In genomic region chr4:158176108-158176507, GRCh38 we compare ENCODE assay signal across 15 cellular contexts. TPM values are rescaled to one million over a fixed set of nuclear protein-coding genes. Genes with fewer than 3 reads are reported as not detected.
DNase-seq lines count a peak whose midpoint lies in the region; ATAC-seq, FAIRE-seq and TF ChIP-seq lines count a peak whose summit lies in the region.
"Had no signal": no experiment of that assay in that cellular context is flagged by ENCODE, and none has a peak within 500 bp of the region (broad histone marks: within the 10 kb centered on the region; RNA-seq: fewer than 3 reads in every experiment).

No MANE protein-coding gene starts in this region.

- intact Hi-C loops in HepG2 (cut with micrococcal nuclease; ENCODE audit: unreplicated experiment): loop anchor here (10.0 kb wide), 2 partner anchors 361 to 661 kb away; no protein-coding TSS in a partner anchor
- intact Hi-C loops in right lobe of liver (cut with DNase I): no loop called here
- intact Hi-C loops in body of pancreas (cut with DNase I): no loop called here
- intact Hi-C loops in aorta (cut with DNase I): loop anchor here in 1 of 2 donors (10.0 kb wide), 2 partner anchors 449 to 951 kb away; partner anchors contain the start of gene GRIA2

- H3K79me2 ChIP-seq in HepG2 (ENCODE audit: insufficient read depth, low read length): peaks cover 20% of the 10 kb centered on the region

- H2AFZ ChIP-seq in HepG2 (ENCODE audit: low read length): no peak overlapping the region

- 91% methylated on average over 2 of the region's 2 CpGs for WGBS in HepG2 (ENCODE audit: low lambda C conversion rate)
- WGBS in right lobe of liver (ENCODE audit: insufficient coverage, low coverage, low lambda C conversion rate, missing lambda C conversion rate): 57% methylated on average over 2 of the region's 2 CpGs
- WGBS in body of pancreas, 2 donors: 13 to 32% methylated on average over 2 of the region's 2 CpGs
- WGBS in lung, 2 donors: 64 to 71% methylated on average over 2 of the region's 2 CpGs
- WGBS in aorta, 2 donors: 19 to 26% methylated on average over 2 of the region's 2 CpGs

- POLR2A ChIA-PET in HepG2 (lab: Yijun Ruan, JAX): no interaction called here

- H3K36me3 ChIP-seq in HepG2 (replicated peaks in 1 of 2; ENCODE audit: control insufficient read depth in 1 of 2, insufficient read depth in 2 of 2, low read length in 2 of 2) (0 out of 5 replicates have a peak, but pooled peaks cover 0 to 5% of the 10 kb centered on the region in 2 experiments), right lobe of liver (no peaks in the 10 kb centered on the region), body of pancreas (replicated peaks in 1 of 2; ENCODE audit: insufficient read depth in 1 of 2, low read depth in 2 of 2) (no peaks in the 10 kb centered on the region), lung (ENCODE audit: control insufficient read depth in 2 of 2, insufficient read depth in 2 of 2, low read length in 2 of 2) (peaks cover 0 to 4% of the 10 kb centered on the region in 2 donors), aorta (ENCODE audit: control insufficient read depth in 1 of 2, insufficient read depth in 2 of 2, low read length in 1 of 2) (no peaks in the 10 kb centered on the region)
- H3K36me3 ChIP-seq: neutrophil had no signal

- H3K4me2 ChIP-seq in HepG2 (ENCODE audit: low read depth, low read length): peak overlapping the region; percentile 18; the same call in 1 of the 2 replicates

- in situ Hi-C loops in HepG2 (cut with HindIII; ENCODE audit: extremely low pct_ligation_motif_present, low pct_unique_long_range_greater_than_20kb): no loop called here

- no peak for FAIRE-seq in HepG2 (lab: Jason Lieb, UNC)

- H3K27ac ChIP-seq in HepG2 (ENCODE audit: extremely low read length, insufficient read depth, low read length) (no peak overlapping the region), right lobe of liver (no peak overlapping the region), body of pancreas (peak overlapping the region in 2 of 4 donors; percentile 7 to 13), lung (ENCODE audit: low read depth in 1 of 2, low read length in 1 of 2) (peak overlapping the region; percentile 60 to 68), aorta (ENCODE audit: low read depth in 1 of 2, low read length in 2 of 2) (peak overlapping the region; percentile 84 to 97)
- H3K27ac ChIP-seq: HL-60, neutrophil had no signal

- no peak for TF ChIP-seq RAD21 in HepG2 (CRISPR knock-in tag; IDR thresholded peaks at IDR 0.05)

- BruUV-seq in HepG2 (replicated peaks; lab: Mats Ljungman, UMichigan): no TSS peak

- TF ChIP-seq CTCF in HepG2 (CRISPR knock-in tag; IDR thresholded peaks at IDR 0.05): no peak
- no peak for TF ChIP-seq CTCF in right lobe of liver (IDR thresholded peaks at IDR 0.05)
- TF ChIP-seq CTCF in body of pancreas (IDR thresholded peaks at IDR 0.05): no peak
- no peak for TF ChIP-seq CTCF in lung (IDR thresholded peaks at IDR 0.05; ENCODE audit: control extremely low read depth, extremely low read depth)
- no peak for TF ChIP-seq CTCF in omental fat pad (IDR thresholded peaks at IDR 0.05)

- H3K4me3 ChIP-seq in HepG2 (replicated peaks in 1 of 3; ENCODE audit: insufficient read depth in 1 of 3, low read depth in 2 of 3, low read length in 3 of 3): no peak overlapping the region
- H3K4me3 ChIP-seq in right lobe of liver: no peak overlapping the region
- no peak overlapping the region for H3K4me3 ChIP-seq in body of pancreas
- no peak overlapping the region for H3K4me3 ChIP-seq in lung
- H3K4me3 ChIP-seq in aorta (ENCODE audit: low read length in 2 of 2): peak overlapping the region in 1 of 2 donors; percentile 48

- DNase-seq in HepG2 (ENCODE audit: low spot score) (no peak), right lobe of liver (no peak), body of pancreas (peak; percentile 45 to 68 (median 59)), lung (ENCODE audit: low spot score) (peak; percentile 88), aorta (peak in 1 of 2 donors; percentile 64), omental fat pad (ENCODE audit: low spot score) (no peak)
- no peak for DNase-seq in stimulated activated CD4-positive, alpha-beta T cell treated with anti-CD3 and anti-CD28 coated beads, Interleukin-2, amount 100 ng/mL, for 24 hours
- DNase-seq: activated CD4-positive, alpha-beta T cell treated with anti-CD3 and anti-CD28 coated beads for 36 hours; amniotic stem cell; effector CD8-positive, alpha-beta T cell; MM.1S; T-helper 1 cell had no signal

- H3K27me3 ChIP-seq in HepG2 (ENCODE audit: control insufficient read depth in 1 of 2, insufficient read depth in 2 of 2, low read length in 2 of 2) (no peaks in the 10 kb centered on the region), right lobe of liver (no peaks in the 10 kb centered on the region), body of pancreas (no peaks in the 10 kb centered on the region), lung (ENCODE audit: control insufficient read depth, insufficient read depth) (no peaks in the 10 kb centered on the region), aorta (ENCODE audit: control insufficient read depth in 1 of 2, insufficient read depth in 2 of 2, low read length in 1 of 2) (no peaks in the 10 kb centered on the region)

- no peaks in the 10 kb centered on the region for H4K20me1 ChIP-seq in HepG2 (ENCODE audit: insufficient read depth, low read length)

- no peak for ATAC-seq in HepG2
- ATAC-seq in right lobe of liver: no peak
- ATAC-seq in body of pancreas: no peak
- peak; percentile 67 for ATAC-seq in lung (ENCODE audit: insufficient read depth, low FRiP score)
- ATAC-seq in aorta (ENCODE audit: low FRiP score): no peak
- no peak for ATAC-seq in HG03045 (IDR thresholded peaks at IDR 0.05; ENCODE audit: unreplicated experiment)
- ATAC-seq in omental fat pad (ENCODE audit: low FRiP score): no peak
- ATAC-seq: activated CD4-positive, alpha-beta T cell treated with anti-CD3 and anti-CD28 coated beads for 36 hours had no signal

- TF ChIP-seq EP300 in HepG2 (IDR thresholded peaks at IDR 0.05; ENCODE audit: low read depth in 2 of 2, low read length in 2 of 2) (no peak), HepG2 (CRISPR knock-in tag; IDR thresholded peaks at IDR 0.05; ENCODE audit: borderline replicate concordance) (no peak)

- CTCF ChIA-PET in HepG2 (lab: Yijun Ruan, JAX; ENCODE audit: low intra/inter-chr PET ratio, low total read pairs): no interaction called here

- H3K9ac ChIP-seq in HepG2 (ENCODE audit: insufficient read depth, low read depth, low read length): no peak overlapping the region

- no peak for TF ChIP-seq POLR2A in HepG2 (IDR thresholded peaks at IDR 0.05; ENCODE audit: insufficient read depth in 1 of 2, low read depth in 2 of 2, low read length in 2 of 2)
- TF ChIP-seq POLR2A in right lobe of liver (IDR thresholded peaks at IDR 0.05): no peak
- TF ChIP-seq POLR2A in body of pancreas (IDR thresholded peaks at IDR 0.05): no peak

- H3K4me1 ChIP-seq in HepG2 (ENCODE audit: insufficient read depth, low read length) (peaks cover 40% of the 10 kb centered on the region), right lobe of liver (no peaks in the 10 kb centered on the region), body of pancreas (peaks cover 38% of the 10 kb centered on the region), lung (ENCODE audit: control insufficient read depth in 2 of 2, insufficient read depth in 2 of 2, low read length in 2 of 2) (peaks cover under 1 to 18% of the 10 kb centered on the region in 2 donors), aorta (ENCODE audit: control insufficient read depth in 1 of 2, insufficient read depth in 2 of 2, low read length in 2 of 2) (peaks cover 7 to 17% of the 10 kb centered on the region in 2 donors)

- H3K9me3 ChIP-seq in HepG2 (ENCODE audit: low read length) (no peaks in the 10 kb centered on the region), right lobe of liver (no peaks in the 10 kb centered on the region), body of pancreas (no peaks in the 10 kb centered on the region), lung (ENCODE audit: control insufficient read depth in 2 of 2, insufficient read depth in 1 of 2, low read length in 1 of 2) (no peaks in the 10 kb centered on the region), aorta (ENCODE audit: control insufficient read depth, low read length) (no peaks in the 10 kb centered on the region)
- H3K9me3 ChIP-seq: neutrophil had no signal

RNA-seq across cellular contexts. Expression of gene GASK1B, which starts 3.3 kb away (rescaled TPM):
- total RNA-seq in HepG2 (2016; rRNA removed; fragmentation: Illumina TruSeq; extraction: Trizol) (40.4 and 50.0 TPM in 2 replicates), right lobe of liver (1 to 10 TPM; 2.7 to 7.0 (median 4.1) TPM), body of pancreas (10 to 100 TPM; 15.5 to 22.3 TPM), lung (10 to 100 TPM; 33.0 to 36.6 TPM), aorta (100 to 1,000 TPM; 116 to 173 TPM), omental fat pad (10 to 100 TPM; 50.2 to 94.2 (median 64.8) TPM)
- total RNA-seq in HepG2 (2016; cell fraction: cytosol; rRNA removed; fragmentation: Illumina TruSeq; extraction: Trizol; ENCODE audit: low read depth): 2.5 and 3.1 TPM in 2 replicates
- total RNA-seq in HepG2 (2016; cell fraction: insoluble cytoplasmic fraction; rRNA removed; fragmentation: Illumina TruSeq; extraction: Trizol): 35.3 and 52.8 TPM in 2 replicates
- 13.1 and 13.2 TPM in 2 replicates for total RNA-seq in HepG2 (2016; cell fraction: membrane; rRNA removed; fragmentation: Illumina TruSeq; extraction: Trizol)
- total RNA-seq in HepG2 (2016; cell fraction: nucleus; rRNA removed; fragmentation: Illumina TruSeq; extraction: Trizol): 56.3 and 57.2 TPM in 2 replicates
- polyA plus RNA-seq in HepG2 (2011; rRNA removed) (23.0 and 29.1 TPM in 2 replicates), lung (10 to 100 TPM in 1 of 2 donors, 1 to 10 TPM in 1; 3.2 to 27.4 TPM), aorta (10 to 100 TPM; 28.5 to 62.5 TPM)
- polyA plus RNA-seq in HepG2 (2011; cell fraction: cytosol; rRNA removed): 16.9 and 19.4 TPM in 2 replicates
- polyA plus RNA-seq in HepG2 (2011; cell fraction: nucleus; rRNA removed): 20.4 and 23.5 TPM in 2 replicates
- polyA plus RNA-seq in HepG2 (2012): 24.3 and 25.1 TPM in 2 replicates
- polyA plus RNA-seq in HepG2 (2016; cell fraction: cytosol; fragmentation: Illumina TruSeq; extraction: Trizol; ENCODE audit: low read depth): 1.6 and 1.7 TPM in 2 replicates
- 38.9 and 44.5 TPM in 2 replicates for polyA plus RNA-seq in HepG2 (2016; cell fraction: insoluble cytoplasmic fraction; fragmentation: Illumina TruSeq; extraction: Trizol; ENCODE audit: low read depth)
- 5.1 and 6.2 TPM in 2 replicates for polyA plus RNA-seq in HepG2 (2016; cell fraction: membrane; fragmentation: Illumina TruSeq; extraction: Trizol; ENCODE audit: low read depth)
- 47.6 and 48.5 TPM in 2 replicates for polyA plus RNA-seq in HepG2 (2016; cell fraction: nucleus; fragmentation: Illumina TruSeq; extraction: Trizol; ENCODE audit: insufficient read depth, low read depth)
- polyA minus RNA-seq in HepG2 (2011; rRNA and poly(A)+ RNA removed; ENCODE audit: low replicate concordance): 0.05 and 56.5 TPM in 2 replicates
- 51.6 and 55.0 TPM in 2 replicates for polyA minus RNA-seq in HepG2 (2011; cell fraction: cytosol; rRNA and poly(A)+ RNA removed)
- 104 and 111 TPM in 2 replicates for polyA minus RNA-seq in HepG2 (2011; cell fraction: nucleus; rRNA and poly(A)+ RNA removed)
- total RNA-seq: activated CD4-positive, alpha-beta T cell treated with anti-CD3 and anti-CD28 coated beads for 36 hours had no signal

RNA-seq across cellular contexts. Expression of gene TMEM144, which starts 34.2 kb away (rescaled TPM):
- total RNA-seq in HepG2 (2016; rRNA removed; fragmentation: Illumina TruSeq; extraction: Trizol) (10.5 and 12.3 TPM in 2 replicates), right lobe of liver (1 to 10 TPM; 1.3 to 6.7 (median 2.1) TPM), body of pancreas (10 to 100 TPM; 10.5 to 13.0 TPM), lung (10 to 100 TPM; 16.4 to 17.3 TPM), aorta (10 to 100 TPM; 14.1 to 18.9 TPM), omental fat pad (10 to 100 TPM in 2 of 4 donors, 1 to 10 TPM in 2; 5.6 to 15.4 (median 10.4) TPM)
- total RNA-seq in HepG2 (2016; cell fraction: cytosol; rRNA removed; fragmentation: Illumina TruSeq; extraction: Trizol; ENCODE audit: low read depth): 3.9 and 4.8 TPM in 2 replicates
- 10.6 and 15.0 TPM in 2 replicates for total RNA-seq in HepG2 (2016; cell fraction: insoluble cytoplasmic fraction; rRNA removed; fragmentation: Illumina TruSeq; extraction: Trizol)
- total RNA-seq in HepG2 (2016; cell fraction: membrane; rRNA removed; fragmentation: Illumina TruSeq; extraction: Trizol): 7.6 and 7.7 TPM in 2 replicates
- total RNA-seq in HepG2 (2016; cell fraction: nucleus; rRNA removed; fragmentation: Illumina TruSeq; extraction: Trizol): 29.5 and 33.6 TPM in 2 replicates
- polyA plus RNA-seq in HepG2 (2011; rRNA removed) (10.6 and 10.9 TPM in 2 replicates), lung (1 to 10 TPM; 3.7 to 6.7 TPM), aorta (10 to 100 TPM in 1 of 2 donors, 1 to 10 TPM in 1; 5.2 to 10.4 TPM)
- polyA plus RNA-seq in HepG2 (2011; cell fraction: cytosol; rRNA removed): 3.2 and 4.2 TPM in 2 replicates
- 17.3 and 21.4 TPM in 2 replicates for polyA plus RNA-seq in HepG2 (2011; cell fraction: nucleus; rRNA removed)
- polyA plus RNA-seq in HepG2 (2012): 5.2 and 9.3 TPM in 2 replicates
- polyA plus RNA-seq in HepG2 (2016; cell fraction: cytosol; fragmentation: Illumina TruSeq; extraction: Trizol; ENCODE audit: low read depth): 1.2 and 2.4 TPM in 2 replicates
- polyA plus RNA-seq in HepG2 (2016; cell fraction: insoluble cytoplasmic fraction; fragmentation: Illumina TruSeq; extraction: Trizol; ENCODE audit: low read depth): 7.1 and 8.5 TPM in 2 replicates
- 3.7 and 4.8 TPM in 2 replicates for polyA plus RNA-seq in HepG2 (2016; cell fraction: membrane; fragmentation: Illumina TruSeq; extraction: Trizol; ENCODE audit: low read depth)
- 35.6 and 36.7 TPM in 2 replicates for polyA plus RNA-seq in HepG2 (2016; cell fraction: nucleus; fragmentation: Illumina TruSeq; extraction: Trizol; ENCODE audit: insufficient read depth, low read depth)
- polyA minus RNA-seq in HepG2 (2011; rRNA and poly(A)+ RNA removed; ENCODE audit: low replicate concordance): 2.2 and 19.2 TPM in 2 replicates
- 9.4 and 10.4 TPM in 2 replicates for polyA minus RNA-seq in HepG2 (2011; cell fraction: cytosol; rRNA and poly(A)+ RNA removed)
- 77.5 and 78.0 TPM in 2 replicates for polyA minus RNA-seq in HepG2 (2011; cell fraction: nucleus; rRNA and poly(A)+ RNA removed)

Comparison
In these comparisons a context has a peak if more than half of its experiments do, and no peak if none do; other contexts are left out.
1. DNase-seq: peak in body of pancreas (4 of 4) and lung (single experiment); none in HepG2 (single experiment), right lobe of liver (0 of 3), omental fat pad (single experiment) and stimulated activated CD4-positive, alpha-beta T cell treated with anti-CD3 and anti-CD28 coated beads, Interleukin-2, amount 100 ng/mL, for 24 hours (0 of 2).
2. H3K27ac ChIP-seq: peak in lung (2 of 2) and aorta (2 of 2); none in HepG2 (single experiment) and right lobe of liver (0 of 3).